29 cellular contexts compared by ENCODE assay signal in genomic region chr13:94057618-94058017, GRCh38.
"Had no signal": no experiment of that assay in that cellular context is flagged by ENCODE, and none has a peak within 500 bp of the region (broad histone marks: within the 10 kb centered on the region; RNA-seq: fewer than 3 reads in every experiment).

No MANE protein-coding gene starts in this region.

- H3K9ac ChIP-seq: neural progenitor cell had no signal

- H3K27ac ChIP-seq: left lung, lower lobe of right lung, neural progenitor cell, neutrophil, ovary, right atrium auricular region, right lobe of liver, stomach, testis, thyroid gland, transverse colon, upper lobe of left lung, vagina had no signal

- H3K4me3 Mint-ChIP-seq: immature natural killer cell; naive B cell; natural killer cell; nephron progenitor cell; neural progenitor cell; stimulated activated naive B cell treated with anti-CD40 and anti-IgM and Interleukin-4, amounts not matched to agents 10 μg/mL and 1 μg/mL and 100 μg/mL, for 72 hours had no signal

- H3K36me3 ChIP-seq: left lung, lower lobe of right lung, neural progenitor cell, neutrophil, ovary, right atrium auricular region, right lobe of liver, stomach, thyroid gland, transverse colon, upper lobe of left lung, vagina had no signal

- H3K9me3 Mint-ChIP-seq: immature natural killer cell; naive B cell; natural killer cell; nephron progenitor cell; neural progenitor cell; stimulated activated naive B cell treated with anti-CD40 and anti-IgM and Interleukin-4, amounts not matched to agents 10 μg/mL and 1 μg/mL and 100 μg/mL, for 72 hours had no signal

- H3K4me1 Mint-ChIP-seq: naive B cell; natural killer cell; stimulated activated naive B cell treated with anti-CD40 and anti-IgM and Interleukin-4, amounts not matched to agents 10 μg/mL and 1 μg/mL and 100 μg/mL, for 72 hours had no signal

- H3K4me3 ChIP-seq: left lung, lower lobe of right lung, neural progenitor cell, ovary, right atrium auricular region, right lobe of liver, stomach, testis, thyroid gland, transverse colon, upper lobe of left lung, vagina had no signal

- ATAC-seq: left colon; left lung; lower lobe of right lung; natural killer cell; right lobe of liver; stimulated activated naive B cell treated with anti-CD40 and anti-IgM and Interleukin-4, amounts not matched to agents 10 μg/mL and 1 μg/mL and 100 μg/mL, for 72 hours; stimulated activated naive CD8-positive, alpha-beta T cell treated with anti-CD3 and anti-CD28 coated beads, Interleukin-15, Interleukin-2, amounts not matched to agents 100 U/mL and 50 U/mL, for 24 hours had no signal

- DNase-seq: hypothalamus; immature natural killer cell; kidney; left colon; left lung; lower lobe of right lung; mammary epithelial cell; mesenchymal stem cell; naive B cell; natural killer cell; nephron progenitor cell; ovary; right lobe of liver; stimulated activated CD4-positive, alpha-beta T cell treated with anti-CD3 and anti-CD28 coated beads, Interleukin-12 subunit alpha, Interleukin-12 subunit beta, amount 100 ng/mL, for 4 hours; stimulated activated CD4-positive, alpha-beta T cell treated with anti-CD3 and anti-CD28 coated beads, Interleukin-15, amount 100 ng/mL, for 24 hours; stimulated activated CD4-positive, alpha-beta T cell treated with anti-CD3 and anti-CD28 coated beads, Interleukin-2, amount 100 ng/mL, for 24 hours; stimulated activated CD4-positive, alpha-beta T cell treated with anti-CD3 and anti-CD28 coated beads, Interleukin-4, amount 100 ng/mL, for 1 hour; stimulated activated naive B cell treated with anti-CD40 and anti-IgM and Interleukin-4, amounts not matched to agents 10 μg/mL and 1 μg/mL and 100 μg/mL, for 72 hours; stimulated activated naive CD8-positive, alpha-beta T cell treated with anti-CD3 and anti-CD28 coated beads, Interleukin-15, Interleukin-2, amounts not matched to agents 100 U/mL and 50 U/mL, for 24 hours; stomach; testis; thyroid gland; transverse colon; upper lobe of left lung had no signal

- H3K9me3 ChIP-seq: lower lobe of right lung, neutrophil, ovary, right atrium auricular region, right lobe of liver, stomach, testis, thyroid gland, transverse colon, upper lobe of left lung, vagina had no signal

- H3K36me3 Mint-ChIP-seq: immature natural killer cell; naive B cell; natural killer cell; neural progenitor cell; stimulated activated naive B cell treated with anti-CD40 and anti-IgM and Interleukin-4, amounts not matched to agents 10 μg/mL and 1 μg/mL and 100 μg/mL, for 72 hours had no signal

- H3K4me1 ChIP-seq: left lung, lower lobe of right lung, right atrium auricular region, right lobe of liver, stomach, testis, thyroid gland, upper lobe of left lung had no signal

- H3K27ac Mint-ChIP-seq: immature natural killer cell; naive B cell; natural killer cell; nephron progenitor cell; neural progenitor cell; progenitor cell of endocrine pancreas; stimulated activated naive B cell treated with anti-CD40 and anti-IgM and Interleukin-4, amounts not matched to agents 10 μg/mL and 1 μg/mL and 100 μg/mL, for 72 hours had no signal

- H3K27me3 ChIP-seq: left lung, neural progenitor cell, neutrophil, ovary, right atrium auricular region, right lobe of liver, stomach, testis, thyroid gland, transverse colon, upper lobe of left lung, vagina had no signal

- H3K27me3 Mint-ChIP-seq: naive B cell; progenitor cell of endocrine pancreas; stimulated activated naive B cell treated with anti-CD40 and anti-IgM and Interleukin-4, amounts not matched to agents 10 μg/mL and 1 μg/mL and 100 μg/mL, for 72 hours had no signal
